In genomic region chr17:17666111-17666714, GRCh38 we compare ENCODE assay signal across 18 cellular contexts. TPM values are rescaled to one million over a fixed set of nuclear protein-coding genes. Genes with fewer than 3 reads are reported as not detected.
DNase-seq lines count a peak whose midpoint lies in the region; ATAC-seq and TF ChIP-seq lines count a peak whose summit lies in the region.
"Had no signal": no experiment of that assay in that cellular context is flagged by ENCODE, and none has a peak within 500 bp of the region (broad histone marks: within the 10 kb centered on the region; RNA-seq: fewer than 3 reads in every experiment).

No MANE protein-coding gene starts in this region.

- H3K27me3 Mint-ChIP-seq in activated naive CD8-positive, alpha-beta T cell treated with anti-CD3 and anti-CD28 coated beads, Interleukin-2, amount 50 U/mL, for 24 hours, result no peaks in the 10 kb centered on the region

- DNase-seq in A172 (ENCODE audit: low spot score) (peak; percentile 75), HCEC 1CT (peak; percentile 72), amniotic epithelial cell (ENCODE audit: low read depth) (peak; percentile 85), fibroblast of villous mesenchyme (ENCODE audit: low read depth) (peak; percentile 57), KG1 (lab: John Stamatoyannopoulos, UW) (no peak), NCI-H446 treated with DMSO at 0.1 percent for 48 hours (lab: John Stamatoyannopoulos, UW) (no peak)
- DNase-seq in central memory CD4-positive, alpha-beta T cell, result no peak
- DNase-seq in activated naive CD8-positive, alpha-beta T cell treated with anti-CD3 and anti-CD28 coated beads, Interleukin-2, amount 50 U/mL, for 24 hours, result no peak
- DNase-seq: activated CD4-positive, alpha-beta T cell treated with anti-CD3 and anti-CD28 coated beads, Interleukin-2, amount 50 U/mL, for 48 hours; activated gamma-delta T cell treated with Interleukin-2 at 50 U/mL for 16 hours; DMS53; midbrain; NCI-H2227 treated with DMSO at 0.1 percent for 48 hours; stimulated activated CD4-positive, alpha-beta T cell treated with anti-CD3 and anti-CD28 coated beads, Interleukin-15, amount 100 ng/mL, for 24 hours; T-helper 9 cell; tibial artery had no signal

- no peak overlapping the region for H3K4me3 ChIP-seq in fibroblast of villous mesenchyme (ENCODE audit: low read depth, low read length)
- H3K4me3 ChIP-seq: GM12878, tibial artery had no signal

- no peak for TF ChIP-seq CTCF in fibroblast of villous mesenchyme (IDR thresholded peaks at IDR 0.05; ENCODE audit: insufficient read depth, low read depth, low read length)

- no peaks in the 10 kb centered on the region for H3K9me3 Mint-ChIP-seq in activated naive CD8-positive, alpha-beta T cell treated with anti-CD3 and anti-CD28 coated beads, Interleukin-2, amount 50 U/mL, for 24 hours

- no peak overlapping the region for H3K27ac Mint-ChIP-seq in activated naive CD8-positive, alpha-beta T cell treated with anti-CD3 and anti-CD28 coated beads, Interleukin-2, amount 50 U/mL, for 24 hours

- no peaks in the 10 kb centered on the region for H3K36me3 Mint-ChIP-seq in activated naive CD8-positive, alpha-beta T cell treated with anti-CD3 and anti-CD28 coated beads, Interleukin-2, amount 50 U/mL, for 24 hours (ENCODE audit: low read depth)

- H3K4me1 Mint-ChIP-seq in activated naive CD8-positive, alpha-beta T cell treated with anti-CD3 and anti-CD28 coated beads, Interleukin-2, amount 50 U/mL, for 24 hours, result peaks cover 22% of the 10 kb centered on the region

- H3K4me3 Mint-ChIP-seq in activated naive CD8-positive, alpha-beta T cell treated with anti-CD3 and anti-CD28 coated beads, Interleukin-2, amount 50 U/mL, for 24 hours, result no peak overlapping the region

- no peak for ATAC-seq in activated naive CD8-positive, alpha-beta T cell treated with anti-CD3 and anti-CD28 coated beads, Interleukin-2, amount 50 U/mL, for 24 hours
- ATAC-seq: GM12878, Panc1 had no signal

RNA-seq across cellular contexts. Expression of gene RAI1, which starts 15.0 kb away (rescaled TPM):
- 5.9 and 8.8 TPM in 2 replicates for total RNA-seq in A172 (2014; rRNA removed; shearing (Covaris generic))
- 16.0 and 24.2 TPM in 2 replicates for total RNA-seq in fibroblast of villous mesenchyme

Comparison
In these comparisons a context has a peak if more than half of its experiments do, and no peak if none do; other contexts are left out.
1. DNase-seq: peak in A172 (single experiment), HCEC 1CT (single experiment), amniotic epithelial cell (single experiment) and fibroblast of villous mesenchyme (single experiment); none in KG1 (single experiment), central memory CD4-positive, alpha-beta T cell (single experiment), NCI-H446 treated with DMSO at 0.1 percent for 48 hours (single experiment) and activated naive CD8-positive, alpha-beta T cell treated with anti-CD3 and anti-CD28 coated beads, Interleukin-2, amount 50 U/mL, for 24 hours (single experiment).